In genomic region chr17:72985882-72986720, GRCh38 we compare ENCODE assay signal across 1 cellular context.
A peak's percentile ranks its signal among the peaks of the same experiment; 100 is the strongest.
TF ChIP-seq lines count a peak whose summit lies in the region.

No MANE protein-coding gene starts in this region.

TF ChIP-seq in HepG2, 621 proteins besides CTCF, POLR2A, EP300 and RAD21 (continued from another document and continues in another):
- TF ChIP-seq ARID3A (IDR thresholded peaks at IDR 0.05; ENCODE audit: low read depth, low read length) (no peak), HMGXB4 (CRISPR knock-in tag; IDR thresholded peaks at IDR 0.05; ENCODE audit: borderline replicate concordance in 1 of 2, low read depth in 1 of 2) (peak; percentile 53 to 58; a peak in 1 of 4 replicates), KMT2A (CRISPR knock-in tag; IDR thresholded peaks at IDR 0.05) (0 out of 2 replicates have a peak, but pooled peaks have one; percentile 19), GABPB1 (CRISPR knock-in tag; IDR thresholded peaks at IDR 0.05) (no peak), ISL2 (CRISPR knock-in tag; IDR thresholded peaks at IDR 0.05) (no peak), AFF4 (CRISPR knock-in tag; IDR thresholded peaks at IDR 0.05) (no peak), ZNF136 (CRISPR knock-in tag; IDR thresholded peaks at IDR 0.05; ENCODE audit: low read depth) (no peak), FOXC1 (CRISPR knock-in tag; IDR thresholded peaks at IDR 0.05; ENCODE audit: borderline replicate concordance) (peak; percentile 50; the same call in 1 of the 2 replicates), SMAD9 (CRISPR knock-in tag; IDR thresholded peaks at IDR 0.05) (no peak), ZNF3 (CRISPR knock-in tag; IDR thresholded peaks at IDR 0.05) (no peak), ZNF713 (CRISPR knock-in tag; IDR thresholded peaks at IDR 0.05) (no peak), LRRFIP1 (CRISPR knock-in tag; conservative IDR thresholded peaks at IDR 0.05) (no peak), SOX6 (IDR thresholded peaks at IDR 0.05) (no peak), SOX6 (CRISPR knock-in tag; IDR thresholded peaks at IDR 0.05) (peak; percentile 47; the same call in 1 of the 2 replicates), FOXP4 (CRISPR knock-in tag; IDR thresholded peaks at IDR 0.05) (0 out of 2 replicates have a peak, but pooled peaks have one; percentile 33), THAP8 (CRISPR knock-in tag; IDR thresholded peaks at IDR 0.05; ENCODE audit: borderline replicate concordance) (no peak), FOXP1 (IDR thresholded peaks at IDR 0.05) (no peak), FOXP1 (CRISPR knock-in tag; IDR thresholded peaks at IDR 0.05) (no peak), GPBP1L1 (CRISPR knock-in tag; IDR thresholded peaks at IDR 0.05) (no peak), CREB3 (CRISPR knock-in tag; IDR thresholded peaks at IDR 0.05) (no peak), FOXA3 (CRISPR knock-in tag; IDR thresholded peaks at IDR 0.05) (peak; percentile 42), CBX5 (CRISPR knock-in tag; IDR thresholded peaks at IDR 0.05; ENCODE audit: borderline replicate concordance) (0 out of 2 replicates have a peak, but pooled peaks have one; percentile 38), HMGA1 (CRISPR knock-in tag; conservative IDR thresholded peaks at IDR 0.05) (no peak), RARG (CRISPR knock-in tag; IDR thresholded peaks at IDR 0.05; ENCODE audit: low read depth) (no peak), JARID2 (CRISPR knock-in tag; IDR thresholded peaks at IDR 0.05; ENCODE audit: insufficient replicate concordance) (no peak), ZNF569 (CRISPR knock-in tag; IDR thresholded peaks at IDR 0.05; ENCODE audit: borderline replicate concordance) (no peak), ZSCAN25 (CRISPR knock-in tag; IDR thresholded peaks at IDR 0.05) (no peak), RELA (CRISPR knock-in tag; IDR thresholded peaks at IDR 0.05) (0 out of 2 replicates have a peak, but pooled peaks have one; percentile 42), GATAD1 (CRISPR knock-in tag; IDR thresholded peaks at IDR 0.05) (0 out of 2 replicates have a peak, but pooled peaks have one; percentile 27), SRF (IDR thresholded peaks at IDR 0.05; ENCODE audit: low read depth, low read length) (no peak), FOSL2 (CRISPR knock-in tag; IDR thresholded peaks at IDR 0.05) (peak; percentile 41; the same call in 1 of the 2 replicates), KDM2A (CRISPR knock-in tag; IDR thresholded peaks at IDR 0.05; ENCODE audit: borderline replicate concordance, low read depth) (peak; percentile 58; the same call in 1 of the 2 replicates), HNRNPL (IDR thresholded peaks at IDR 0.05; ENCODE audit: low read depth, low read length) (no peak), MYC (CRISPR knock-in tag; IDR thresholded peaks at IDR 0.05; ENCODE audit: borderline replicate concordance) (0 out of 2 replicates have a peak, but pooled peaks have one; percentile 49), TGIF2 (CRISPR knock-in tag; IDR thresholded peaks at IDR 0.05) (no peak), TFE3 (CRISPR knock-in tag; IDR thresholded peaks at IDR 0.05) (0 out of 2 replicates have a peak, but pooled peaks have one; percentile 35), ETS1 (CRISPR knock-in tag; IDR thresholded peaks at IDR 0.05) (no peak), PAX8 (CRISPR knock-in tag; IDR thresholded peaks at IDR 0.05; ENCODE audit: borderline replicate concordance) (no peak), TAF15 (IDR thresholded peaks at IDR 0.05; ENCODE audit: low read depth, low read length, poor library complexity, severe bottlenecking) (no peak), SMAD3 (CRISPR knock-in tag; IDR thresholded peaks at IDR 0.05) (peak; percentile 72; the same call in 1 of the 2 replicates), EHMT2 (IDR thresholded peaks at IDR 0.05; ENCODE audit: borderline replicate concordance, low read depth, low read length) (no peak), U2AF1 (optimal IDR thresholded peaks at IDR 0.05; ENCODE audit: low read depth, low read length) (peak; percentile 43), GMEB2 (CRISPR knock-in tag; IDR thresholded peaks at IDR 0.05; ENCODE audit: low read depth) (no peak), TEAD3 (CRISPR knock-in tag; optimal IDR thresholded peaks at IDR 0.05; ENCODE audit: borderline replicate concordance) (no peak)
